1 cellular context compared by ENCODE assay signal in the genomic region with DNA sequence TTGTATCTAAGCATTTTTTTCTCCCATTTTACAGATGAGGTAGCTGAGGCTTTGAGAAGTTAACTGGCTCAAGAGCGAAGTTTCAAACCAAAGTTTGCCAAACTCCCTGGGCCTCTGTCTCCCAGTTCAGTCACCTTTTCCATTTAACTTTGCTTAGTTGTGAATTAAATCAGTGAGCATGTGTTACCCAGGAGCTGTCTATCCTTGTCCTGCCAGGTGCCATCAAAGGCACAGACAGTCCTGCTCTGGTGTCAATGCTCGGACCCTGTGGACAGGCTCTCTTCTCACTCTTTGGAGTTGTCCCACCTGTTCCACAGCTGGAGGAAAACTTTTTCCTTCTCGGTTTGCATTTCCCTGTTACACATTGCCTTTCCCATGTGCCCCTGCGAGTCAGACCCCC.
TF ChIP-seq lines count a peak whose summit lies in the region.

No MANE protein-coding gene starts in this region.

TF ChIP-seq in GM12878, 131 proteins besides CTCF, POLR2A, EP300 and RAD21:
- TF ChIP-seq, protein P1, sequence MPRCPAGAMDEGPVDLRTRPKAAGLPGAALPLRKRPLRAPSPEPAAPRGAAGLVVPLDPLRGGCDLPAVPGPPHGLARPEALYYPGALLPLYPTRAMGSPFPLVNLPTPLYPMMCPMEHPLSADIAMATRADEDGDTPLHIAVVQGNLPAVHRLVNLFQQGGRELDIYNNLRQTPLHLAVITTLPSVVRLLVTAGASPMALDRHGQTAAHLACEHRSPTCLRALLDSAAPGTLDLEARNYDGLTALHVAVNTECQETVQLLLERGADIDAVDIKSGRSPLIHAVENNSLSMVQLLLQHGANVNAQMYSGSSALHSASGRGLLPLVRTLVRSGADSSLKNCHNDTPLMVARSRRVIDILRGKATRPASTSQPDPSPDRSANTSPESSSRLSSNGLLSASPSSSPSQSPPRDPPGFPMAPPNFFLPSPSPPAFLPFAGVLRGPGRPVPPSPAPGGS (IDR thresholded peaks at IDR 0.05; ENCODE audit: borderline replicate concordance, insufficient read depth, low read depth, low read length, poor library complexity, severe bottlenecking) = no peak
- TF ChIP-seq, protein P2, sequence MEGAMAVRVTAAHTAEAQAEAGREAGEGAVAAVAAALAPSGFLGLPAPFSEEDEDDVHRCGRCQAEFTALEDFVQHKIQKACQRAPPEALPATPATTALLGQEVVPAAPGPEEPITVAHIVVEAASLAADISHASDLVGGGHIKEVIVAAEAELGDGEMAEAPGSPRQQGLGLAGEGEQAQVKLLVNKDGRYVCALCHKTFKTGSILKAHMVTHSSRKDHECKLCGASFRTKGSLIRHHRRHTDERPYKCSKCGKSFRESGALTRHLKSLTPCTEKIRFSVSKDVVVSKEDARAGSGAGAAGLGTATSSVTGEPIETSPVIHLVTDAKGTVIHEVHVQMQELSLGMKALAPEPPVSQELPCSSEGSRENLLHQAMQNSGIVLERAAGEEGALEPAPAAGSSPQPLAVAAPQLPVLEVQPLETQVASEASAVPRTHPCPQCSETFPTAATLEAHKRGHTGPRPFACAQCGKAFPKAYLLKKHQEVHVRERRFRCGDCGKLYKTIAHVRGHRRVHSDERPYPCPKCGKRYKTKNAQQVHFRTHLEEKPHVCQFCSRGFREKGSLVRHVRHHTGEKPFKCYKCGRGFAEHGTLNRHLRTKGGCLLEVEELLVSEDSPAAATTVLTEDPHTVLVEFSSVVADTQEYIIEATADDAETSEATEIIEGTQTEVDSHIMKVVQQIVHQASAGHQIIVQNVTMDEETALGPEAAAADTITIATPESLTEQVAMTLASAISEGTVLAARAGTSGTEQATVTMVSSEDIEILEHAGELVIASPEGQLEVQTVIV (IDR thresholded peaks at IDR 0.05; ENCODE audit: borderline replicate concordance, partially characterized antibody) = no peak
- no peak for TF ChIP-seq SIX5 (IDR thresholded peaks at IDR 0.05; ENCODE audit: low read depth, low read length, severe bottlenecking)
- TF ChIP-seq RBBP5 (conservative IDR thresholded peaks at IDR 0.05) = no peak
- TF ChIP-seq SMARCA5 (IDR thresholded peaks at IDR 0.05) = no peak
- 0 out of 2 replicates have a peak, but pooled peaks have one; percentile 41 for TF ChIP-seq ZNF217 (IDR thresholded peaks at IDR 0.05)
- no peak for TF ChIP-seq CHD4 (IDR thresholded peaks at IDR 0.05)
- TF ChIP-seq IKZF1 (conservative IDR thresholded peaks at IDR 0.05) = no peak
